ENCODE assay signal across 1 cellular context in genomic region chr18:22069916-22070315, GRCh38.
A peak's percentile ranks its signal among the peaks of the same experiment; 100 is the strongest.
TF ChIP-seq lines count a peak whose summit lies in the region.

No MANE protein-coding gene starts in this region.

TF ChIP-seq in HepG2, 621 proteins besides CTCF, POLR2A, EP300 and RAD21 (continued from another document and continues in another):
- TF ChIP-seq MXI1 (IDR thresholded peaks at IDR 0.05; ENCODE audit: borderline replicate concordance, low read depth, low read length) (no peak), NCOA5 (CRISPR knock-in tag; IDR thresholded peaks at IDR 0.05) (no peak), JUN (CRISPR knock-in tag; IDR thresholded peaks at IDR 0.05) (no peak), FOXJ3 (CRISPR knock-in tag; IDR thresholded peaks at IDR 0.05; ENCODE audit: borderline replicate concordance) (0 out of 2 replicates have a peak, but pooled peaks have one; percentile 25), ATF7-NPFF (CRISPR knock-in tag; IDR thresholded peaks at IDR 0.05; ENCODE audit: low read depth) (no peak), ZNF101 (CRISPR knock-in tag; IDR thresholded peaks at IDR 0.05; ENCODE audit: borderline replicate concordance, low read depth) (no peak), SYNCRIP (IDR thresholded peaks at IDR 0.05; ENCODE audit: insufficient read depth, low read depth, low read length) (no peak), ZNF678 (CRISPR knock-in tag; IDR thresholded peaks at IDR 0.05) (no peak), AKNA (CRISPR knock-in tag; IDR thresholded peaks at IDR 0.05; ENCODE audit: borderline replicate concordance) (no peak), MYPOP (CRISPR knock-in tag; IDR thresholded peaks at IDR 0.05) (no peak), ZBTB38 (CRISPR knock-in tag; IDR thresholded peaks at IDR 0.05) (no peak), FOXP1 (IDR thresholded peaks at IDR 0.05) (no peak), FOXP1 (CRISPR knock-in tag; IDR thresholded peaks at IDR 0.05) (peak; percentile 39; the same call in 1 of the 2 replicates), REPIN1 (CRISPR knock-in tag; IDR thresholded peaks at IDR 0.05; ENCODE audit: borderline replicate concordance, low read depth) (0 out of 2 replicates have a peak, but pooled peaks have one; percentile 64), ZNF740 (CRISPR knock-in tag; IDR thresholded peaks at IDR 0.05) (no peak), MED8 (CRISPR knock-in tag; IDR thresholded peaks at IDR 0.05; ENCODE audit: insufficient replicate concordance) (no peak), ZNF326 (CRISPR knock-in tag; IDR thresholded peaks at IDR 0.05; ENCODE audit: borderline replicate concordance) (no peak), MAFG (CRISPR knock-in tag; IDR thresholded peaks at IDR 0.05) (no peak), ZNF407 (CRISPR knock-in tag; IDR thresholded peaks at IDR 0.05; ENCODE audit: not compliant biosample characterization) (no peak), ZNF790 (CRISPR knock-in tag; IDR thresholded peaks at IDR 0.05; ENCODE audit: borderline replicate concordance) (no peak), TCF7 (IDR thresholded peaks at IDR 0.05; ENCODE audit: low read depth) (peak; percentile 60), RCOR2 (CRISPR knock-in tag; IDR thresholded peaks at IDR 0.05) (no peak), NFAT5 (CRISPR knock-in tag; IDR thresholded peaks at IDR 0.05) (no peak), ATF3 (CRISPR knock-in tag; IDR thresholded peaks at IDR 0.05) (no peak), ZNF816 (CRISPR knock-in tag; IDR thresholded peaks at IDR 0.05; ENCODE audit: borderline replicate concordance) (no peak), ZNF275 (CRISPR knock-in tag; IDR thresholded peaks at IDR 0.05; ENCODE audit: borderline replicate concordance) (no peak), FOSL1 (CRISPR knock-in tag; IDR thresholded peaks at IDR 0.05; ENCODE audit: borderline replicate concordance) (no peak), STAG1 (CRISPR knock-in tag; IDR thresholded peaks at IDR 0.05) (no peak; the same call in 1 of the 2 replicates), ZNF781 (CRISPR knock-in tag; IDR thresholded peaks at IDR 0.05; ENCODE audit: borderline replicate concordance, not compliant biosample characterization) (no peak), ZKSCAN1 (IDR thresholded peaks at IDR 0.05; ENCODE audit: low read length) (no peak), BRCA1 (CRISPR knock-in tag; IDR thresholded peaks at IDR 0.05) (no peak), CREBL2 (CRISPR knock-in tag; IDR thresholded peaks at IDR 0.05; ENCODE audit: borderline replicate concordance) (no peak), YY1 (IDR thresholded peaks at IDR 0.05; ENCODE audit: insufficient read depth, insufficient replicate concordance, low read depth, low read length) (peak; percentile 48), ZNF263 (CRISPR knock-in tag; IDR thresholded peaks at IDR 0.05) (peak; percentile 62; the same call in 1 of the 2 replicates), E2F5 (CRISPR knock-in tag; conservative IDR thresholded peaks at IDR 0.05) (no peak), PAX8 (CRISPR knock-in tag; IDR thresholded peaks at IDR 0.05; ENCODE audit: borderline replicate concordance) (no peak), GATAD2A (CRISPR knock-in tag; IDR thresholded peaks at IDR 0.05) (peak; percentile 83), TARDBP (CRISPR knock-in tag; IDR thresholded peaks at IDR 0.05) (peak; percentile 64; the same call in 1 of the 2 replicates), NCOR1 (IDR thresholded peaks at IDR 0.05; ENCODE audit: borderline replicate concordance, low read length) (peak; percentile 30; the same call in 1 of the 2 replicates)
